9 cellular contexts compared by ENCODE assay signal in the genomic region with DNA sequence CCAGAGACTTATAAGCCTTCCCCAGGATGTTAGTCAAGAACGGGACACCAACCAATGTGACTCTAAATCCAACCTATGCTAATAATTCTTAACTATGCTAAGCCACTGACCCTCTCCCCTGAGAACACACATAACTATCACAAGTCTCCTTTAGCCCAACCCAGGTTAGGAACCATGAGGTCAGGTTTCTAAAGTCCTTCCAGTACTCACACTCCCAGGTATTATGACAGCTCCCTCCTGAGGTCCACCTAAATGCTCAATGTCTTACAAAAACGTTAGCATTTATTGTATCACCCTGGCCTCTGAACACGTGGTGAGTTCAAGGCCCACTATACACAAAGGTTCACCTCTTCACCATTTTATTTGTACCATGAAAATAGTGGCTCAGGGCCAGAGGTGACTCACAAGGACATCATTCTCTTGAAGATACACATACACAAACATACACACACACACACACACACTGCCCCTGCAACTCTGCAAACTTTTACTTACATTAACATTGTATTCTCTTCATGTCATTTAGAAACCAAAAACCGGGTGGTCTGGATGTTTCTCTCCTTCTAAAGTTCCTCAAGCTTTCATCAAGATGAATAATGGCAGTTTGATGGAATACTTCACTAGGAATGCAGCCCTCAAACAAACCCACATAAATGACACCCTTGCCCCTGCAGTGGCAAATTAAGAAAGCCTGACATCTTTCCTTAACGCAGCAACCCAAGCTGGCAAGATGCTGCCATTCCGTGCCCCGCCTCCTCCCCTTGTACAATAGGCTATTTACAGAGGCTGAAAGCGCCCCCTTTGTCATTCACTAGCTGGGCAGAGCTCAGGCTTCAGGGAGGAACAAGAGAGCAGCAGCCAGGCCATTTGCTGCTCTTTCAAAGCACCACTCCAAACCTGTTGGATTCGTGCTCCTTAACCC. TPM values are rescaled to one million over a fixed set of nuclear protein-coding genes. Genes with fewer than 3 reads are reported as not detected.
DNase-seq lines count a peak whose midpoint lies in the region; ATAC-seq and TF ChIP-seq lines count a peak whose summit lies in the region.
"Had no signal": no experiment of that assay in that cellular context is flagged by ENCODE, and none has a peak within 500 bp of the region (broad histone marks: within the 10 kb centered on the region; RNA-seq: fewer than 3 reads in every experiment).

No MANE protein-coding gene starts in this region.

- no peak for TF ChIP-seq POLR2A in spleen (IDR thresholded peaks at IDR 0.05)

- 64 to 81% (median 75%) methylated on average over 9 of the region's 9 CpGs for WGBS in spleen, 5 donors

- H3K27ac ChIP-seq in spleen = peak overlapping the region in 2 of 8 donors; percentile 46 to 93

- H3K9me3 ChIP-seq in spleen = no peaks in the 10 kb centered on the region

- DNase-seq in NCI-H2081 (lab: John Stamatoyannopoulos, UW) (peak; percentile 5), NCI-H2081 treated with DMSO at 0.1 percent for 48 hours (lab: John Stamatoyannopoulos, UW) (no peak), amygdala (lab: John Stamatoyannopoulos, UW) (peak; percentile 4 to 90 (median 72)), iPS-NIHi11 (ENCODE audit: low spot score) (peak; percentile 81), superior temporal gyrus (ENCODE audit: extremely low spot score) (peak; percentile 95), spleen (no peak), GOT3 (lab: John Stamatoyannopoulos, UW) (no peak)
- DNase-seq: naive thymus-derived CD8-positive, alpha-beta T cell had no signal

- ATAC-seq in HG03139 (IDR thresholded peaks at IDR 0.05; ENCODE audit: unreplicated experiment) = no peak
- ATAC-seq: naive thymus-derived CD8-positive, alpha-beta T cell had no signal

- peaks cover 9 to 84% (median 41%) of the 10 kb centered on the region in 6 donors for H3K4me1 ChIP-seq in spleen

- no peaks in the 10 kb centered on the region for H3K27me3 ChIP-seq in spleen (replicated peaks in 1 of 7)

- TF ChIP-seq CTCF in spleen (IDR thresholded peaks at IDR 0.05 in 8 of 11, conservative IDR thresholded peaks at IDR 0.05 in 3 of 11) = no peak

- no peak overlapping the region for H3K4me3 ChIP-seq in spleen

- intact Hi-C loops in spleen (cut with DNase I; ENCODE audit: low total_unique reads) = no loop called here

- H3K36me3 ChIP-seq in spleen = peaks cover 0 to 5% (median 0%) of the 10 kb centered on the region in 6 donors

RNA-seq across cellular contexts. Expression of a gene that starts 17.7 kb away (rescaled TPM):
- total RNA-seq in spleen = 100 to 1,000 TPM in 6 of 7 donors, 10 to 100 TPM in 1; 79.9 to 333 (median 142) TPM
- 10 to 100 TPM; 17.6 to 30.3 (median 22.3) TPM for polyA plus RNA-seq in spleen

Comparison
In these comparisons a context has a peak if more than half of its experiments do, and no peak if none do; other contexts are left out.
1. DNase-seq: peak in NCI-H2081 (2 of 2), amygdala (56 of 56), iPS-NIHi11 (single experiment) and superior temporal gyrus (single experiment); none in NCI-H2081 treated with DMSO at 0.1 percent for 48 hours (single experiment), spleen (single experiment) and GOT3 (single experiment).